In the genomic region with DNA sequence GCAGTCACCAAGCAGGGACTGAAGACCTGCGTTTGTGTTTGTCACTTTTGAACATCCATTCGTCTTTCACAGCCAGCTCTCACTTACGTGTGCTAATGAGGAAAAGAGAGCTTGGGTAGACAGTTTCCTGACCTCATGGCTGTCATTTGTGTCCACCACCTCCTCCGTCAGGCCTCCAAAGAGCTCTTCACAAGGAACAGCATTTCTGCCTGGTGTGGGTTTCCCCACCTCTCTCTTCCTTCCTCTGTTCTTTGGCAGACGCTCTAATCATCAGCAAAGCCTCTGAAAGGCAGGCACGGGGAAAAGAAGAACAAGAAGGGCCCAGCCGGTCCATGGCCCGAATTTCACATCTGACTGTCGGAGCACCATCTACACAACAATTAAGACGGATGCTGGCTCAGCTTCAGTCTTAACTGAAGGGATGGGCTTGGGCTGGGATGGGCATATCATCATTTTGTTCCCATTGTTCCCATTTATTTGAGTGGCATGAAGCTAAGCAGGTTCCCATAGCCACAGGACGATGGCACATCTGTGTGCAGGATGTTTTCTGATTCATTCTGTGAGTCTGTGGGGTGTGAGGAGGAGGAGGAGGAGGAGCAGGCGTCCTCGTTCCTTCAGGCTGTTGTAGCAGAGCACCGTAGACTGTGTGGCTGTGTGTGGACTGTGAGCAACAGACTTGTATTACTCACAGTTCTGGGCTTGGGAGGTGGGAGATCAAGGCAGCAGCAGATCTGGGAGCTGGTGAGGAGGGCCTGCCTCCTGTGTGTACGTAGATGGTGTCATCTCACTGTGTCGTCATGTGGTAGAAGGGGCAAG, we compare ENCODE assay signal across 1 cellular context.
TF ChIP-seq lines count a peak whose summit lies in the region.

No MANE protein-coding gene starts in this region.

TF ChIP-seq in HepG2, 621 proteins besides CTCF, POLR2A, EP300 and RAD21 (continued from another document):
- TF ChIP-seq, protein P1, sequence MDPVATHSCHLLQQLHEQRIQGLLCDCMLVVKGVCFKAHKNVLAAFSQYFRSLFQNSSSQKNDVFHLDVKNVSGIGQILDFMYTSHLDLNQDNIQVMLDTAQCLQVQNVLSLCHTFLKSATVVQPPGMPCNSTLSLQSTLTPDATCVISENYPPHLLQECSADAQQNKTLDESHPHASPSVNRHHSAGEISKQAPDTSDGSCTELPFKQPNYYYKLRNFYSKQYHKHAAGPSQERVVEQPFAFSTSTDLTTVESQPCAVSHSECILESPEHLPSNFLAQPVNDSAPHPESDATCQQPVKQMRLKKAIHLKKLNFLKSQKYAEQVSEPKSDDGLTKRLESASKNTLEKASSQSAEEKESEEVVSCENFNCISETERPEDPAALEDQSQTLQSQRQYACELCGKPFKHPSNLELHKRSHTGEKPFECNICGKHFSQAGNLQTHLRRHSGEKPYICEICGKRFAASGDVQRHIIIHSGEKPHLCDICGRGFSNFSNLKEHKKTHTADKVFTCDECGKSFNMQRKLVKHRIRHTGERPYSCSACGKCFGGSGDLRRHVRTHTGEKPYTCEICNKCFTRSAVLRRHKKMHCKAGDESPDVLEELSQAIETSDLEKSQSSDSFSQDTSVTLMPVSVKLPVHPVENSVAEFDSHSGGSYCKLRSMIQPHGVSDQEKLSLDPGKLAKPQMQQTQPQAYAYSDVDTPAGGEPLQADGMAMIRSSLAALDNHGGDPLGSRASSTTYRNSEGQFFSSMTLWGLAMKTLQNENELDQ (CRISPR knock-in tag; IDR thresholded peaks at IDR 0.05; ENCODE audit: borderline replicate concordance): no peak
